In genomic region chr10:43278216-43278615, GRCh38 we compare ENCODE assay signal across 21 cellular contexts. TPM values are rescaled to one million over a fixed set of nuclear protein-coding genes. Genes with fewer than 3 reads are reported as not detected.
DNase-seq lines count a peak whose midpoint lies in the region; ATAC-seq, FAIRE-seq and TF ChIP-seq lines count a peak whose summit lies in the region.
"Had no signal": no experiment of that assay in that cellular context is flagged by ENCODE, and none has a peak within 500 bp of the region (broad histone marks: within the 10 kb centered on the region; RNA-seq: fewer than 3 reads in every experiment).

No MANE protein-coding gene starts in this region.

- H3K4me3 ChIP-seq in RWPE2 (ENCODE audit: severe bottlenecking) (no peak overlapping the region), foreskin fibroblast (ENCODE audit: low read depth in 1 of 2, low read length in 2 of 2) (no peak overlapping the region)
- no peak overlapping the region for H3K4me3 ChIP-seq in CD8-positive, alpha-beta T cell (ENCODE audit: low read depth, low read length)
- H3K4me3 ChIP-seq: BLaER1 treated with 17β-estradiol and CSF1 and Interleukin-3, amounts not matched to agents 10 nM and 100 nM; GM12878 had no signal

- H3K27ac ChIP-seq in RWPE2 (ENCODE audit: poor library complexity, severe bottlenecking): no peak overlapping the region
- no peak overlapping the region for H3K27ac ChIP-seq in foreskin keratinocyte
- no peak overlapping the region for H3K27ac ChIP-seq in CD8-positive, alpha-beta T cell (ENCODE audit: low read depth, low read length)
- H3K27ac ChIP-seq: BLaER1 treated with 17β-estradiol and CSF1 and Interleukin-3, amounts not matched to agents 10 nM and 100 nM had no signal

- no peaks in the 10 kb centered on the region for H3K9me3 Mint-ChIP-seq in CD8-positive, alpha-beta T cell
- H3K9me3 Mint-ChIP-seq: CD4-positive, CD25-positive, alpha-beta regulatory T cell; HFFc6 had no signal

- no peak for TF ChIP-seq CTCF in RWPE2 (IDR thresholded peaks at IDR 0.05; ENCODE audit: poor library complexity, severe bottlenecking)
- TF ChIP-seq CTCF in foreskin keratinocyte (conservative IDR thresholded peaks at IDR 0.05): no peak
- TF ChIP-seq CTCF in foreskin fibroblast (IDR thresholded peaks at IDR 0.05; ENCODE audit: low read depth, low read length): no peak
- TF ChIP-seq CTCF in CD8-positive, alpha-beta T cell (IDR thresholded peaks at IDR 0.05): no peak

- peaks cover 3% of the 10 kb centered on the region for H3K4me1 Mint-ChIP-seq in CD8-positive, alpha-beta T cell (ENCODE audit: low read depth)

- no peaks in the 10 kb centered on the region for H3K36me3 ChIP-seq in RWPE2 (ENCODE audit: low read depth)
- no peaks in the 10 kb centered on the region for H3K36me3 ChIP-seq in CD8-positive, alpha-beta T cell (ENCODE audit: insufficient read depth, low read length)
- H3K36me3 ChIP-seq: BLaER1 treated with 17β-estradiol and CSF1 and Interleukin-3, amounts not matched to agents 10 nM and 100 nM had no signal

- H3K27me3 Mint-ChIP-seq in CD8-positive, alpha-beta T cell (ENCODE audit: low read depth): peaks cover 11% of the 10 kb centered on the region

- H3K4me1 ChIP-seq in RWPE2 (ENCODE audit: insufficient read depth, poor library complexity, severe bottlenecking) (no peaks in the 10 kb centered on the region), foreskin keratinocyte (no peaks in the 10 kb centered on the region)
- H3K4me1 ChIP-seq in CD8-positive, alpha-beta T cell (ENCODE audit: insufficient read depth, low read length): no peaks in the 10 kb centered on the region
- H3K4me1 ChIP-seq: BLaER1 treated with 17β-estradiol and CSF1 and Interleukin-3, amounts not matched to agents 10 nM and 100 nM had no signal

- DNase-seq in activated CD8-positive, alpha-beta memory T cell treated with anti-CD3 and anti-CD28 coated beads, Interleukin-2, amount 50 U/mL, for 48 hours: peak; percentile 6
- no peak for DNase-seq in activated CD8-positive, alpha-beta memory T cell treated with anti-CD3 and anti-CD28 coated beads, Interleukin-2, amount 50 U/mL, for 4 hours
- no peak for DNase-seq in RWPE2 (ENCODE audit: low spot score)
- DNase-seq in foreskin keratinocyte: peak; percentile 29 to 52
- DNase-seq in urothelium cell line (ENCODE audit: low spot score): no peak
- DNase-seq in foreskin fibroblast: no peak
- no peak for DNase-seq in CD8-positive, alpha-beta T cell
- DNase-seq: ACHN; Calu3; CD4-positive, CD25-positive, alpha-beta regulatory T cell; DMS 273 treated with DMSO at 0.1 percent for 48 hours; HCEC 1CT; HFFc6 had no signal

- H3K9me3 ChIP-seq in RWPE2 (ENCODE audit: severe bottlenecking): no peaks in the 10 kb centered on the region
- H3K9me3 ChIP-seq in CD8-positive, alpha-beta T cell (ENCODE audit: low read length): no peaks in the 10 kb centered on the region
- H3K9me3 ChIP-seq: BLaER1 treated with 17β-estradiol and CSF1 and Interleukin-3, amounts not matched to agents 10 nM and 100 nM had no signal

- no peaks in the 10 kb centered on the region for H3K36me3 Mint-ChIP-seq in CD8-positive, alpha-beta T cell
- H3K36me3 Mint-ChIP-seq: CD4-positive, CD25-positive, alpha-beta regulatory T cell had no signal

- FAIRE-seq in urothelium cell line (lab: Jason Lieb, UNC): peak; percentile 71
- FAIRE-seq: GM12878, GM18507, HTR-8/SVneo had no signal

- CTCF ChIA-PET in CD8-positive, alpha-beta T cell (lab: Charles Lee): interaction anchor here (0.6 to 1.0 kb wide), 3 partner anchors 15 to 103 kb away, joined by 3 to 6 read pairs (median 4); no protein-coding TSS in a partner anchor

- no peak overlapping the region for H3K27ac Mint-ChIP-seq in CD8-positive, alpha-beta T cell
- H3K27ac Mint-ChIP-seq: HFFc6 had no signal

- ATAC-seq in RWPE2 (ENCODE audit: low read depth) (peak; percentile 61; the same call in 2 of the 3 replicates), foreskin keratinocyte (peak; percentile 57), HG03095 (IDR thresholded peaks at IDR 0.05; ENCODE audit: unreplicated experiment) (no peak)
- no peak for ATAC-seq in CD8-positive, alpha-beta T cell
- ATAC-seq: GM12878 had no signal

- intact Hi-C loops in CD8-positive, alpha-beta T cell (cut with DNase I, micrococcal nuclease): no loop called here

- peaks cover under 1% of the 10 kb centered on the region for H3K27me3 ChIP-seq in RWPE2 (ENCODE audit: insufficient read depth, poor library complexity, severe bottlenecking)
- peaks cover 16% of the 10 kb centered on the region for H3K27me3 ChIP-seq in foreskin keratinocyte
- no peaks in the 10 kb centered on the region for H3K27me3 ChIP-seq in CD8-positive, alpha-beta T cell (ENCODE audit: insufficient read depth, low read length)
- H3K27me3 ChIP-seq: BLaER1 treated with 17β-estradiol and CSF1 and Interleukin-3, amounts not matched to agents 10 nM and 100 nM had no signal

- POLR2A ChIA-PET in CD8-positive, alpha-beta T cell (lab: Charles Lee): no interaction called here

- no peak overlapping the region for H3K4me3 Mint-ChIP-seq in CD8-positive, alpha-beta T cell
- H3K4me3 Mint-ChIP-seq: CD4-positive, CD25-positive, alpha-beta regulatory T cell; HFFc6 had no signal

RNA-seq across cellular contexts. Expression of gene RASGEF1A, which starts 11.4 kb away (rescaled TPM):
- total RNA-seq in foreskin keratinocyte: 8.2 and 10.1 TPM in 2 replicates
- 4.7 and 5.8 TPM in 2 replicates for polyA plus RNA-seq in foreskin keratinocyte
- total RNA-seq in CD8-positive, alpha-beta T cell: 1 to 10 TPM in 1 of 2 experiments, under 1 TPM in 1; 0.92 to 1.0 TPM
- total RNA-seq: A172, Daoy, H4, HFFc6 had no signal

Comparison
In these comparisons a context has a peak if more than half of its experiments do, and no peak if none do; other contexts are left out.
1. DNase-seq: peak in activated CD8-positive, alpha-beta memory T cell treated with anti-CD3 and anti-CD28 coated beads, Interleukin-2, amount 50 U/mL, for 48 hours (single experiment) and foreskin keratinocyte (2 of 2); none in activated CD8-positive, alpha-beta memory T cell treated with anti-CD3 and anti-CD28 coated beads, Interleukin-2, amount 50 U/mL, for 4 hours (single experiment), RWPE2 (single experiment), urothelium cell line (single experiment), foreskin fibroblast (0 of 2) and CD8-positive, alpha-beta T cell (0 of 7).
2. ATAC-seq: peak in RWPE2 (single experiment) and foreskin keratinocyte (single experiment); none in HG03095 (single experiment) and CD8-positive, alpha-beta T cell (single experiment).